ENCODE assay signal across 8 cellular contexts in the genomic region with DNA sequence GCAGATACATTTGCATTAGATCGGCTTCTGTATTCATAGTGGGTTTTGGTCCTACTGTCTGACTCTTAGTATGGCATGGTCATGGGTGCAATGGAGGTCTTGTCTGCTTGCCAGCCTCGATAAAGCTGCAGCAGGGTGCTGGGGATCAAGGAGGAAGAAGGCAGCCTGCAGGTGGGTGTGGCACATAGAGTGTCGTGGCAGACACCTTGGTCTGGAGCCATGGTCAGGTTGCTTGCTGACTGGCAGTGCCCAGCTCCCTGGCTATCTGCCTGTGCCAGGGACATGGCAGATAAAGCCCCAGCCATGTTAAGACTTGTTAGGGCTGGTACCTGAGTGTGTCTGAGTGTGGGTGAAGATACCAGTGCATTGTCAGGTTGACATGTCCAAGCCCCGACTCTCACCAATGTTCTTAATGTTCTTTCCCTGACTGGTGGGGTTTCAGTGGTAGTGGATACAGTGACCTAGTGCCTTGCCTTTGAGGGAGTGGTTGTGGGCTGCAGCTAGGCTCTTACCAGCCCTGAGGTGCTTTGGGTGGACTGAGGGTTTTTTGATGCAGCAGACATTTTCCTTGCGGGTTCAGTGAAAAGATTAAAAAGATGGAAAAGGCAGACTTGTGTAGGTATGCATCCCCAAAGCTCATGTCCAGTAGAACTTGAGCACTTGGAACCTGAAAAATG. TPM values are rescaled to one million over a fixed set of nuclear protein-coding genes. Genes with fewer than 3 reads are reported as not detected.
DNase-seq lines count a peak whose midpoint lies in the region; ATAC-seq and TF ChIP-seq lines count a peak whose summit lies in the region.

No MANE protein-coding gene starts in this region.

- H3K4me1 ChIP-seq in DND-41 (ENCODE audit: insufficient read depth, low read length): peaks cover 59% of the 10 kb centered on the region
- peaks cover 0 to 13% of the 10 kb centered on the region in 2 donors for H3K4me1 ChIP-seq in muscle layer of duodenum (ENCODE audit: control insufficient read depth in 1 of 2, insufficient read depth in 2 of 2, low read length in 2 of 2)

- peaks cover 49% of the 10 kb centered on the region for H4K20me1 ChIP-seq in DND-41 (ENCODE audit: insufficient read depth, low read length)

- H3K9me3 ChIP-seq in DND-41 (ENCODE audit: insufficient read depth, low read length, severe bottlenecking): no peaks in the 10 kb centered on the region
- H3K9me3 ChIP-seq in muscle layer of duodenum (ENCODE audit: control insufficient read depth in 1 of 2, low read length in 2 of 2): no peaks in the 10 kb centered on the region

- peaks cover 16% of the 10 kb centered on the region for H3K36me3 Mint-ChIP-seq in activated naive CD8-positive, alpha-beta T cell treated with anti-CD3 and anti-CD28 coated beads, Interleukin-2, amount 10 ng/mL, durations not matched to agents 7 days and 5 days

- H3K27ac Mint-ChIP-seq in activated naive CD8-positive, alpha-beta T cell treated with anti-CD3 and anti-CD28 coated beads, Interleukin-2, amount 10 ng/mL, durations not matched to agents 7 days and 5 days: no peak overlapping the region

- peak overlapping the region; percentile 89 for H3K4me3 Mint-ChIP-seq in activated naive CD8-positive, alpha-beta T cell treated with anti-CD3 and anti-CD28 coated beads, Interleukin-2, amount 10 ng/mL, durations not matched to agents 7 days and 5 days

- no peaks in the 10 kb centered on the region for H3K9me3 Mint-ChIP-seq in activated naive CD8-positive, alpha-beta T cell treated with anti-CD3 and anti-CD28 coated beads, Interleukin-2, amount 10 ng/mL, durations not matched to agents 7 days and 5 days

- H3K27ac ChIP-seq in DND-41 (ENCODE audit: low read length) (peak overlapping the region; percentile 25), muscle layer of duodenum (ENCODE audit: low read length) (peak overlapping the region; percentile 86), caudate nucleus (ENCODE audit: low read depth, low read length) (no peak overlapping the region)

- peaks cover 38% of the 10 kb centered on the region for H3K4me1 Mint-ChIP-seq in activated naive CD8-positive, alpha-beta T cell treated with anti-CD3 and anti-CD28 coated beads, Interleukin-2, amount 10 ng/mL, durations not matched to agents 7 days and 5 days

- POLR2A ChIA-PET in activated naive CD8-positive, alpha-beta T cell treated with anti-CD3 and anti-CD28 coated beads, Interleukin-2, amount 10 ng/mL, durations not matched to agents 7 days and 5 days (lab: Charles Lee): interaction anchor here (0.7 kb wide), 1 partner anchor 121 kb away, joined by 3 read pairs; no protein-coding TSS in a partner anchor

- no peak for TF ChIP-seq CTCF in DND-41 (IDR thresholded peaks at IDR 0.05; ENCODE audit: borderline replicate concordance, extremely low read depth, low read length, poor library complexity, severe bottlenecking)

- H2AFZ ChIP-seq in DND-41 (ENCODE audit: low read depth, low read length): no peak overlapping the region

- peak overlapping the region; percentile 80 to 86; a peak in 3 of 4 replicates for H3K4me3 ChIP-seq in DND-41 (ENCODE audit: low read depth in 1 of 2, low read length in 2 of 2)
- peak overlapping the region; percentile 75 to 94 for H3K4me3 ChIP-seq in muscle layer of duodenum (ENCODE audit: low read depth in 1 of 2, low read length in 2 of 2)

- ATAC-seq in DND-41 (ENCODE audit: insufficient read depth, low read depth) (no peak), GM19328 (IDR thresholded peaks at IDR 0.05; ENCODE audit: unreplicated experiment) (no peak), GM21381 (IDR thresholded peaks at IDR 0.05; ENCODE audit: unreplicated experiment) (no peak)
- no peak for ATAC-seq in activated naive CD8-positive, alpha-beta T cell treated with anti-CD3 and anti-CD28 coated beads, Interleukin-2, amount 10 ng/mL, durations not matched to agents 7 days and 5 days (ENCODE audit: low read depth)

- in situ Hi-C loops in KBM-7 (cut with MboI; ENCODE audit: low pct_unique_long_range_greater_than_20kb, low sequenced_read_pairs): no loop called here

- H3K9ac ChIP-seq in DND-41 (ENCODE audit: low read depth, low read length): peak overlapping the region; percentile 96

- H3K27me3 Mint-ChIP-seq in activated naive CD8-positive, alpha-beta T cell treated with anti-CD3 and anti-CD28 coated beads, Interleukin-2, amount 10 ng/mL, durations not matched to agents 7 days and 5 days: no peaks in the 10 kb centered on the region

- H3K36me3 ChIP-seq in DND-41 (ENCODE audit: insufficient read depth, low read length) (peaks cover 56% of the 10 kb centered on the region), muscle layer of duodenum (ENCODE audit: control insufficient read depth in 1 of 2, insufficient read depth in 2 of 2, low read length in 2 of 2) (no peaks in the 10 kb centered on the region)

- H3K79me2 ChIP-seq in DND-41 (ENCODE audit: insufficient read depth, low read length): peaks cover 69% of the 10 kb centered on the region

- H3K27me3 ChIP-seq in DND-41 (ENCODE audit: insufficient read depth, low read length, poor library complexity): no peaks in the 10 kb centered on the region
- H3K27me3 ChIP-seq in muscle layer of duodenum (ENCODE audit: low read depth, low read length): no peaks in the 10 kb centered on the region

- H3K4me2 ChIP-seq in DND-41 (ENCODE audit: insufficient read depth, low read length): peak overlapping the region; percentile 74

- peak; percentile 34 for DNase-seq in DND-41
- DNase-seq in KBM-7: peak; percentile 36
- DNase-seq in activated naive CD8-positive, alpha-beta T cell treated with anti-CD3 and anti-CD28 coated beads, Interleukin-2, amount 10 ng/mL, durations not matched to agents 7 days and 5 days: no peak
- DNase-seq in HuH-7 (ENCODE audit: low spot score): no peak
- no peak for DNase-seq in caudate nucleus (lab: John Stamatoyannopoulos, UW)

RNA-seq across cellular contexts. Expression of gene FAM83D, which starts 1.8 kb away (rescaled TPM):
- 10 to 100 TPM; 14.4 to 15.4 TPM for total RNA-seq in activated naive CD8-positive, alpha-beta T cell treated with anti-CD3 and anti-CD28 coated beads, Interleukin-2, amount 10 ng/mL, durations not matched to agents 7 days and 5 days

RNA-seq across cellular contexts. Expression of gene DHX35, which starts 34.1 kb away (rescaled TPM):
- total RNA-seq in activated naive CD8-positive, alpha-beta T cell treated with anti-CD3 and anti-CD28 coated beads, Interleukin-2, amount 10 ng/mL, durations not matched to agents 7 days and 5 days: 10 to 100 TPM; 10.3 to 10.7 TPM

Comparison
In these comparisons a context has a peak if more than half of its experiments do, and no peak if none do; other contexts are left out.
1. DNase-seq: peak in DND-41 (single experiment) and KBM-7 (single experiment); none in activated naive CD8-positive, alpha-beta T cell treated with anti-CD3 and anti-CD28 coated beads, Interleukin-2, amount 10 ng/mL, durations not matched to agents 7 days and 5 days (single experiment), HuH-7 (single experiment) and caudate nucleus (0 of 61).